8 cellular contexts compared by ENCODE assay signal in the genomic region with DNA sequence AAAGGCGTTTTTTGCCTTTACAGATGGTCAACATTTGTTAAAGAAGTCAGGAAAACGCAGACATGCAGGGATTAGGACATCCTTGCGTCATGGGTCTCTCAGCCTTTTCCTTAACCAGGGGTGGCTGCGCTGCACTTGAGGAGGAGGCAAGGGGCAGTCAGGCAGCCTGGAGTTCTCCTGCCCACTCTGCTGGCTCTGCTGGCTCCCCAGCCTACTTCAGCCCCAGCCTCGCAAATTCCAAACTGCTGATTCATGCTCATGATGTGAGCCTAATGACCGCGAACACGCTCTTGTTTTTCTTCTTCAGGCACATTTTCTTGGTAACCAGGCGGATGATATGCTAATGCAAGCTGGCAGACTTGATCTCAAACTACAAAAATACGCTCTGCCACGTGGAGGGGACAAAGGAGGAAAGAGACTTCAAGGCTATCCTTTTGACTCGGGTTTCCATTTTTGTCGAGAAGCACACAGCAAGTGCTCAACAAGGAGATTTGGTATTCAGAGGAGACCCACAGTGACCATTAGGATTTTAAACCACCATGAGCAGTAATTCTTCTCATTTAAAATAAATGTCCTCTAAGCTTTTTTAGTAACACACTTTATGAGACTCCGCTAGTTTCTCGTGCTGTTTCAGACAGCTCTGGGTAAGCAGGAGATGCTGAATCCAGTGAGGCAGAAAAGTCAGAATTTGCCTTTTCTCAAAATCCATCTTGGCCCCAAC.
DNase-seq lines count a peak whose midpoint lies in the region; ATAC-seq and TF ChIP-seq lines count a peak whose summit lies in the region.

No MANE protein-coding gene starts in this region.

- H3K27me3 Mint-ChIP-seq in activated T-cell treated with anti-CD3 and anti-CD28 coated beads, Interleukin-2, amount 50 U/mL, for 72 hours (ENCODE audit: low read depth): peaks cover 7% of the 10 kb centered on the region
- no peaks in the 10 kb centered on the region for H3K27me3 Mint-ChIP-seq in activated T-helper 1 cell treated with anti-CD3 and anti-CD28 coated beads, Interleukin-12 subunit alpha, Interleukin-12 subunit beta, Interleukin-2, Interleukin-4 antibody, amounts not matched to agents 30 ng/mL and 10 ng/mL and 1 ng/mL, durations not matched to agents 14 hours and 24 hours and 36 hours (ENCODE audit: insufficient read depth)
- peaks cover 2 to 20% (median 8%) of the 10 kb centered on the region in 5 donors for H3K27me3 Mint-ChIP-seq in naive thymus-derived CD8-positive, alpha-beta T cell

- peaks cover 1 to 2% of the 10 kb centered on the region in 2 donors for H3K9me3 Mint-ChIP-seq in activated T-cell treated with anti-CD3 and anti-CD28 coated beads, Interleukin-2, amount 50 U/mL, for 72 hours
- H3K9me3 Mint-ChIP-seq in activated T-helper 1 cell treated with anti-CD3 and anti-CD28 coated beads, Interleukin-12 subunit alpha, Interleukin-12 subunit beta, Interleukin-2, Interleukin-4 antibody, amounts not matched to agents 30 ng/mL and 10 ng/mL and 1 ng/mL, durations not matched to agents 14 hours and 24 hours and 36 hours: no peaks in the 10 kb centered on the region
- no peaks in the 10 kb centered on the region for H3K9me3 Mint-ChIP-seq in naive thymus-derived CD8-positive, alpha-beta T cell

- H3K4me3 Mint-ChIP-seq in activated T-cell treated with anti-CD3 and anti-CD28 coated beads, Interleukin-2, amount 50 U/mL, for 72 hours: peak overlapping the region; percentile 26 to 47
- H3K4me3 Mint-ChIP-seq in activated T-helper 1 cell treated with anti-CD3 and anti-CD28 coated beads, Interleukin-12 subunit alpha, Interleukin-12 subunit beta, Interleukin-2, Interleukin-4 antibody, amounts not matched to agents 30 ng/mL and 10 ng/mL and 1 ng/mL, durations not matched to agents 14 hours and 24 hours and 36 hours: no peak overlapping the region
- H3K4me3 Mint-ChIP-seq in naive thymus-derived CD8-positive, alpha-beta T cell: peak overlapping the region in 1 of 10 donors; percentile 2

- peaks cover 42% of the 10 kb centered on the region for H3K4me1 Mint-ChIP-seq in activated T-cell treated with anti-CD3 and anti-CD28 coated beads, Interleukin-2, amount 50 U/mL, for 72 hours (ENCODE audit: low read depth)
- H3K4me1 Mint-ChIP-seq in activated T-helper 1 cell treated with anti-CD3 and anti-CD28 coated beads, Interleukin-12 subunit alpha, Interleukin-12 subunit beta, Interleukin-2, Interleukin-4 antibody, amounts not matched to agents 30 ng/mL and 10 ng/mL and 1 ng/mL, durations not matched to agents 14 hours and 24 hours and 36 hours (ENCODE audit: low read depth): peaks cover 18% of the 10 kb centered on the region
- H3K4me1 Mint-ChIP-seq in naive thymus-derived CD8-positive, alpha-beta T cell: peaks cover 2 to 6% (median 4%) of the 10 kb centered on the region in 4 donors

- peak overlapping the region; percentile 5; the same call in 1 of the 2 replicates for H3K4me3 ChIP-seq in HUES6 (ENCODE audit: low read depth, low read length)

- peak overlapping the region; percentile 59; the same call in 1 of the 2 replicates for H3K27ac ChIP-seq in HUES6 (ENCODE audit: low read depth, low read length)

- POLR2A ChIA-PET in naive thymus-derived CD8-positive, alpha-beta T cell (lab: Charles Lee): no interaction called here

- peak overlapping the region; percentile 51 for H3K9ac ChIP-seq in HUES6 (ENCODE audit: low read length)

- no peak; the same call in none of the 2 replicates for TF ChIP-seq CTCF in AG09319 (IDR thresholded peaks at IDR 0.05; ENCODE audit: low read depth, low read length)

- H3K36me3 Mint-ChIP-seq in activated T-cell treated with anti-CD3 and anti-CD28 coated beads, Interleukin-2, amount 50 U/mL, for 72 hours (ENCODE audit: insufficient read depth in 2 of 2): peaks cover 0 to 2% of the 10 kb centered on the region in 2 donors
- peaks cover 1% of the 10 kb centered on the region for H3K36me3 Mint-ChIP-seq in activated T-helper 1 cell treated with anti-CD3 and anti-CD28 coated beads, Interleukin-12 subunit alpha, Interleukin-12 subunit beta, Interleukin-2, Interleukin-4 antibody, amounts not matched to agents 30 ng/mL and 10 ng/mL and 1 ng/mL, durations not matched to agents 14 hours and 24 hours and 36 hours (ENCODE audit: low read depth)
- no peaks in the 10 kb centered on the region for H3K36me3 Mint-ChIP-seq in naive thymus-derived CD8-positive, alpha-beta T cell

- H3K36me3 ChIP-seq in HUES6 (ENCODE audit: control insufficient read depth, insufficient read depth, low read length): no peaks in the 10 kb centered on the region

- peaks cover 23% of the 10 kb centered on the region for H3K4me1 ChIP-seq in HUES6 (ENCODE audit: control insufficient read depth, insufficient read depth, low read length)

- no peaks in the 10 kb centered on the region for H3K9me3 ChIP-seq in HUES6 (ENCODE audit: control insufficient read depth, insufficient read depth, low read depth, low read length)

- no peaks in the 10 kb centered on the region for H3K27me3 ChIP-seq in HUES6 (ENCODE audit: control insufficient read depth, insufficient read depth, low read length)

- intact Hi-C loops in activated T-helper 1 cell treated with anti-CD3 and anti-CD28 coated beads, Interleukin-12 subunit alpha, Interleukin-12 subunit beta, Interleukin-2, Interleukin-4 antibody, amounts not matched to agents 30 ng/mL and 10 ng/mL and 1 ng/mL, durations not matched to agents 14 hours and 24 hours and 36 hours (cut with micrococcal nuclease): no loop called here

- DNase-seq in AG09319 (ENCODE audit: extremely low read depth, low read depth) (peak; percentile 94), glomerular visceral epithelial cell (ENCODE audit: extremely low spot score) (peak; percentile 99), nucleus accumbens (lab: John Stamatoyannopoulos, UW) (peak in 30 of 56 donors; percentile 2 to 69 (median 19)), middle frontal gyrus (ENCODE audit: extremely low spot score, low spot score) (no peak)
- peak; percentile 18 to 31 for DNase-seq in activated T-cell treated with anti-CD3 and anti-CD28 coated beads, Interleukin-2, amount 50 U/mL, for 72 hours
- no peak for DNase-seq in activated T-helper 1 cell treated with anti-CD3 and anti-CD28 coated beads, Interleukin-12 subunit alpha, Interleukin-12 subunit beta, Interleukin-2, Interleukin-4 antibody, amounts not matched to agents 30 ng/mL and 10 ng/mL and 1 ng/mL, durations not matched to agents 14 hours and 24 hours and 36 hours (ENCODE audit: low spot score)
- DNase-seq in naive thymus-derived CD8-positive, alpha-beta T cell: no peak

- peak; percentile 60 to 75 for ATAC-seq in activated T-cell treated with anti-CD3 and anti-CD28 coated beads, Interleukin-2, amount 50 U/mL, for 72 hours (replicated peaks in 1 of 2)
- ATAC-seq in naive thymus-derived CD8-positive, alpha-beta T cell: no peak

- peak overlapping the region; percentile 33 for H3K27ac Mint-ChIP-seq in activated T-cell treated with anti-CD3 and anti-CD28 coated beads, Interleukin-2, amount 50 U/mL, for 72 hours
- H3K27ac Mint-ChIP-seq in activated T-helper 1 cell treated with anti-CD3 and anti-CD28 coated beads, Interleukin-12 subunit alpha, Interleukin-12 subunit beta, Interleukin-2, Interleukin-4 antibody, amounts not matched to agents 30 ng/mL and 10 ng/mL and 1 ng/mL, durations not matched to agents 14 hours and 24 hours and 36 hours: no peak overlapping the region
- no peak overlapping the region for H3K27ac Mint-ChIP-seq in naive thymus-derived CD8-positive, alpha-beta T cell

Comparison
In these comparisons a context has a peak if more than half of its experiments do, and no peak if none do; other contexts are left out.
1. DNase-seq: peak in AG09319 (single experiment), activated T-cell treated with anti-CD3 and anti-CD28 coated beads, Interleukin-2, amount 50 U/mL, for 72 hours (2 of 2), glomerular visceral epithelial cell (single experiment) and nucleus accumbens (30 of 56); none in activated T-helper 1 cell treated with anti-CD3 and anti-CD28 coated beads, Interleukin-12 subunit alpha, Interleukin-12 subunit beta, Interleukin-2, Interleukin-4 antibody, amounts not matched to agents 30 ng/mL and 10 ng/mL and 1 ng/mL, durations not matched to agents 14 hours and 24 hours and 36 hours (single experiment), naive thymus-derived CD8-positive, alpha-beta T cell (0 of 10) and middle frontal gyrus (single experiment).
2. ATAC-seq: peak in activated T-cell treated with anti-CD3 and anti-CD28 coated beads, Interleukin-2, amount 50 U/mL, for 72 hours (2 of 2); none in naive thymus-derived CD8-positive, alpha-beta T cell (0 of 2).